12 cellular contexts compared by ENCODE assay signal in genomic region chr21:42739061-42739931, GRCh38.
DNase-seq lines count a peak whose midpoint lies in the region; ATAC-seq and TF ChIP-seq lines count a peak whose summit lies in the region.
"Had no signal": no experiment of that assay in that cellular context is flagged by ENCODE, and none has a peak within 500 bp of the region (broad histone marks: within the 10 kb centered on the region; RNA-seq: fewer than 3 reads in every experiment).

No MANE protein-coding gene starts in this region.

- no peak overlapping the region for H3K23ac ChIP-seq in H9 (ENCODE audit: insufficient read length, low read depth, low read length)

- no peak overlapping the region for H2BK20ac ChIP-seq in H9 (ENCODE audit: low read depth, low read length, poor library complexity, severe bottlenecking)

- H3K27me3 Mint-ChIP-seq in H9 (ENCODE audit: low read depth): no peaks in the 10 kb centered on the region; the same call in 1 of the 2 replicates
- no peaks in the 10 kb centered on the region for H3K27me3 Mint-ChIP-seq in effector memory CD8-positive, alpha-beta T cell
- H3K27me3 Mint-ChIP-seq in neural crest cell (ENCODE audit: low read depth): no peaks in the 10 kb centered on the region

- no peak for DNase-seq in H9
- DNase-seq in effector memory CD8-positive, alpha-beta T cell: no peak
- DNase-seq in neural crest cell (ENCODE audit: low read depth, low spot score): no peak
- DNase-seq in stimulated activated CD4-positive, alpha-beta T cell treated with anti-CD3 and anti-CD28 coated beads, Interleukin-1b, Interleukin-23, amount 100 ng/mL, for 48 hours: no peak
- DNase-seq in SHP77 treated with DMSO at 0.1 percent for 48 hours (lab: John Stamatoyannopoulos, UW): no peak
- DNase-seq: COR-L47; NCI-H1930; PC-3; stimulated activated CD4-positive, alpha-beta T cell treated with anti-CD3 and anti-CD28 coated beads, Interleukin-15, amount 100 ng/mL, for 24 hours had no signal

- H3K4ac ChIP-seq in H9 (ENCODE audit: low read depth, low read length): no peak overlapping the region

- H3K4me2 ChIP-seq in BLaER1 (peak overlapping the region; percentile 71), H9 (ENCODE audit: insufficient read depth, insufficient read length, low read length) (no peak overlapping the region)

- no peak overlapping the region; the same call in 1 of the 2 replicates for H3K14ac ChIP-seq in H9 (ENCODE audit: insufficient read depth, low read length)

- H4K5ac ChIP-seq in H9 (ENCODE audit: insufficient read length, low read depth, low read length): no peak overlapping the region

- H3K79me1 ChIP-seq in H9 (ENCODE audit: insufficient read depth, low read depth, low read length, poor library complexity, severe bottlenecking): no peaks in the 10 kb centered on the region

- H4K20me1 ChIP-seq in BLaER1 (no peaks in the 10 kb centered on the region), H9 (ENCODE audit: control insufficient read depth, insufficient read depth, insufficient read length) (no peaks in the 10 kb centered on the region)

- no peak overlapping the region for H3K56ac ChIP-seq in H9 (ENCODE audit: insufficient read length, low read depth, low read length)

- no peak for ATAC-seq in effector memory CD8-positive, alpha-beta T cell (replicated peaks)
- ATAC-seq in GM19395 (IDR thresholded peaks at IDR 0.05; ENCODE audit: unreplicated experiment) (no peak), HG02852 (IDR thresholded peaks at IDR 0.05; ENCODE audit: unreplicated experiment) (no peak)
- ATAC-seq: PC-3 had no signal

- H3K4me1 ChIP-seq in BLaER1 (peaks cover 48% of the 10 kb centered on the region), H9 (ENCODE audit: insufficient read depth, low read length) (no peaks in the 10 kb centered on the region)

- H3K36me3 Mint-ChIP-seq in H9 (ENCODE audit: insufficient read depth in 1 of 3, low read depth in 3 of 3): peaks cover 22 to 46% (median 45%) of the 10 kb centered on the region in 3 experiments
- H3K36me3 Mint-ChIP-seq in effector memory CD8-positive, alpha-beta T cell (ENCODE audit: insufficient read depth): no peaks in the 10 kb centered on the region
- H3K36me3 Mint-ChIP-seq in neural crest cell (ENCODE audit: low read depth): peaks cover 5% of the 10 kb centered on the region

- H3K27ac Mint-ChIP-seq in H9 (peak overlapping the region in 2 of 3 experiments; percentile 23 to 61; a peak in 3 of 7 replicates), neural crest cell (ENCODE audit: unreplicated experiment) (peak overlapping the region; percentile 28)
- peak overlapping the region; percentile 41 to 55 for H3K27ac Mint-ChIP-seq in effector memory CD8-positive, alpha-beta T cell

- no peak overlapping the region for H4K8ac ChIP-seq in H9 (replicated peaks; ENCODE audit: insufficient read length, low read depth, low read length)

- H2AFZ ChIP-seq in H9 (ENCODE audit: low read length): no peak overlapping the region

- H2AK5ac ChIP-seq in H9 (ENCODE audit: insufficient read length, low read length): no peak overlapping the region

- H2BK15ac ChIP-seq in H9 (ENCODE audit: low read depth, low read length): no peak overlapping the region

- H3K27me3 ChIP-seq in BLaER1: no peaks in the 10 kb centered on the region
- no peaks in the 10 kb centered on the region for H3K27me3 ChIP-seq in H9 (ENCODE audit: insufficient read depth, low read length)

- no peak overlapping the region for H4K91ac ChIP-seq in H9 (ENCODE audit: insufficient read length, low read depth, low read length)

- TF ChIP-seq CTCF in H9 (conservative IDR thresholded peaks at IDR 0.05): no peak
- no peak for TF ChIP-seq CTCF in neural crest cell (conservative IDR thresholded peaks at IDR 0.05)

- H3K4me3 Mint-ChIP-seq in H9 (no peak overlapping the region), neural crest cell (no peak overlapping the region)
- H3K4me3 Mint-ChIP-seq in effector memory CD8-positive, alpha-beta T cell: peak overlapping the region in 1 of 2 donors; percentile 17

- H3K9me3 ChIP-seq in BLaER1 (no peaks in the 10 kb centered on the region), H9 (ENCODE audit: control insufficient read depth, low read depth, low read length) (no peaks in the 10 kb centered on the region)

- H2BK120ac ChIP-seq in H9 (ENCODE audit: low read depth, low read length, poor library complexity, severe bottlenecking): no peak overlapping the region

- H3K4me1 Mint-ChIP-seq in H9: peaks cover 0 to 5% of the 10 kb centered on the region in 2 experiments; a peak in 3 of 4 replicates
- H3K4me1 Mint-ChIP-seq in effector memory CD8-positive, alpha-beta T cell (ENCODE audit: low read depth in 2 of 2): peaks cover 17 to 20% of the 10 kb centered on the region in 2 donors
- peaks cover 21% of the 10 kb centered on the region for H3K4me1 Mint-ChIP-seq in neural crest cell

- H3T11ph ChIP-seq in H9 (ENCODE audit: low read length): no peak overlapping the region

- H3K18ac ChIP-seq in H9 (ENCODE audit: insufficient read length, low read depth, low read length): no peak overlapping the region

- no peak overlapping the region for H2BK5ac ChIP-seq in H9 (ENCODE audit: insufficient read length, low read length)

- WGBS in H9 (ENCODE audit: extremely low coverage, insufficient read length, low lambda C conversion rate): no CpG with 5 or more reads among the region's 21 CpGs

- no peaks in the 10 kb centered on the region for H3K36me3 ChIP-seq in BLaER1

- H3K4me3 ChIP-seq in BLaER1: no peak overlapping the region

- no peaks in the 10 kb centered on the region for H3K79me2 ChIP-seq in H9 (ENCODE audit: insufficient read depth, low read length)

- peak overlapping the region; percentile 88 for H3K27ac ChIP-seq in BLaER1
- H3K27ac ChIP-seq in H9 (ENCODE audit: insufficient read length, low read depth, low read length): no peak overlapping the region

- H3K23me2 ChIP-seq in H9 (ENCODE audit: insufficient read length, low read depth, low read length, poor library complexity, severe bottlenecking): no peaks in the 10 kb centered on the region

- H3K9ac ChIP-seq in BLaER1: 0 out of 2 replicates have a peak overlapping the region, but pooled peaks have one; percentile 70
- no peak overlapping the region for H3K9ac ChIP-seq in H9 (ENCODE audit: extremely low read depth, insufficient read length, low read length)

- H3K9me3 Mint-ChIP-seq in H9 (no peaks in the 10 kb centered on the region), neural crest cell (no peaks in the 10 kb centered on the region)
- no peaks in the 10 kb centered on the region for H3K9me3 Mint-ChIP-seq in effector memory CD8-positive, alpha-beta T cell

- no peak overlapping the region for H2BK12ac ChIP-seq in H9 (ENCODE audit: insufficient read length, low read depth, low read length)
